Comparison of ENCODE assay signal across 29 cellular contexts in the genomic region with DNA sequence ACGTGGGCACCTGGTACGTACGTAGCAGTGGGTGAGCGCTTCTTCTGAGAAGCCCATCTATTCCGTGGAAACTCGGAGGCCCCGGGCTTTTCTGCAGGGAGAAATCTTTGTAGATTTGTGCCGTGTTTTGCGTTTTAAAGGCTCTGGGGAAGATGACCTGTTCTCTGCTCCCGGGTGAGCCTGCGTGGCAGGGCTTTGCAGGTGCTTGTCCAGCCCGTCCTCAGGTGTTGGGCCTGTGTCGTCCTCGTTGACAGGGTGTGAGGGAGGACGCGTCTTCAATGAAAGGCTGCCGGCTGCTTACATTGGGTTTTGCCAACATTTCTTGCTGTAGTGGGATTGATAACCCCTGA.
"Had no signal": no experiment of that assay in that cellular context is flagged by ENCODE, and none has a peak within 500 bp of the region (broad histone marks: within the 10 kb centered on the region; RNA-seq: fewer than 3 reads in every experiment).

No MANE protein-coding gene starts in this region.

- H3K27me3 Mint-ChIP-seq: activated CD4-positive, alpha-beta memory T cell treated with anti-CD3 and anti-CD28 coated beads, Interleukin-2, amount 10 ng/mL, durations not matched to agents 7 days and 5 days; activated CD4-positive, alpha-beta T cell treated with anti-CD3 and anti-CD28 coated beads, Interleukin-2, amount 10 ng/mL, durations not matched to agents 7 days and 5 days; activated naive CD4-positive, alpha-beta T cell treated with anti-CD3 and anti-CD28 coated beads, Interleukin-2, amount 50 U/mL, for 24 hours; activated naive CD8-positive, alpha-beta T cell treated with anti-CD3 and anti-CD28 coated beads for 36 hours; activated naive CD8-positive, alpha-beta T cell treated with anti-CD3 and anti-CD28 coated beads, Interleukin-2, amount 50 U/mL, for 24 hours; activated T-cell treated with anti-CD3 and anti-CD28 coated beads, Interleukin-2, amount 50 U/mL, for 24 hours; activated T-helper 17 cell treated with anti-CD3 and anti-CD28 coated beads, Interleukin-2, amount 50 U/mL, for 72 hours; brain had no signal

- H3K4me1 ChIP-seq: adrenal gland, ascending aorta, colonic mucosa had no signal

- H3K27me3 ChIP-seq: adrenal gland, ascending aorta, breast epithelium, cardiac muscle cell, colonic mucosa had no signal

- H3K36me3 ChIP-seq: breast epithelium, colonic mucosa had no signal

- H3K4me3 Mint-ChIP-seq: activated CD4-positive, alpha-beta memory T cell treated with anti-CD3 and anti-CD28 coated beads, Interleukin-2, amount 10 ng/mL, durations not matched to agents 7 days and 5 days; activated CD4-positive, alpha-beta T cell treated with anti-CD3 and anti-CD28 coated beads, Interleukin-2, amount 10 ng/mL, durations not matched to agents 7 days and 5 days; activated naive CD4-positive, alpha-beta T cell treated with anti-CD3 and anti-CD28 coated beads for 36 hours; activated naive CD4-positive, alpha-beta T cell treated with anti-CD3 and anti-CD28 coated beads, Interleukin-2, amount 50 U/mL, for 24 hours; activated naive CD8-positive, alpha-beta T cell treated with anti-CD3 and anti-CD28 coated beads for 36 hours; activated naive CD8-positive, alpha-beta T cell treated with anti-CD3 and anti-CD28 coated beads, Interleukin-2, amount 50 U/mL, for 24 hours; activated T-cell treated with anti-CD3 and anti-CD28 coated beads, Interleukin-2, amount 50 U/mL, for 24 hours; activated T-cell treated with anti-CD3 and anti-CD28 coated beads, Interleukin-2, amount 50 U/mL, for 72 hours; activated T-helper 17 cell treated with anti-CD3 and anti-CD28 coated beads, Interleukin-2, amount 50 U/mL, for 72 hours; brain; WTC11 had no signal

- ATAC-seq: activated naive CD8-positive, alpha-beta T cell treated with anti-CD3 and anti-CD28 coated beads, Interleukin-2, amount 50 U/mL, for 24 hours; activated T-cell treated with anti-CD3 and anti-CD28 coated beads, Interleukin-2, amount 50 U/mL, for 72 hours; activated T-helper 17 cell treated with anti-CD3 and anti-CD28 coated beads, Interleukin-2, amount 50 U/mL, for 72 hours; esophagus mucosa; WTC11 had no signal

- H3K4me1 Mint-ChIP-seq: activated CD4-positive, alpha-beta memory T cell treated with anti-CD3 and anti-CD28 coated beads, Interleukin-2, amount 10 ng/mL, durations not matched to agents 7 days and 5 days; activated CD4-positive, alpha-beta T cell treated with anti-CD3 and anti-CD28 coated beads, Interleukin-2, amount 10 ng/mL, durations not matched to agents 7 days and 5 days; activated naive CD4-positive, alpha-beta T cell treated with anti-CD3 and anti-CD28 coated beads, Interleukin-2, amount 50 U/mL, for 24 hours; activated naive CD8-positive, alpha-beta T cell treated with anti-CD3 and anti-CD28 coated beads, Interleukin-2, amount 50 U/mL, for 24 hours; activated T-helper 17 cell treated with anti-CD3 and anti-CD28 coated beads, Interleukin-2, amount 50 U/mL, for 72 hours; brain; WTC11 had no signal

- H3K27ac ChIP-seq: adrenal gland, ascending aorta, breast epithelium, cardiac muscle cell, colonic mucosa, VCaP had no signal

- H3K4me3 ChIP-seq: adrenal gland, ascending aorta, breast epithelium, cardiac muscle cell, colonic mucosa had no signal

- H3K27ac Mint-ChIP-seq: activated CD4-positive, alpha-beta memory T cell treated with anti-CD3 and anti-CD28 coated beads, Interleukin-2, amount 10 ng/mL, durations not matched to agents 7 days and 5 days; activated CD4-positive, alpha-beta T cell treated with anti-CD3 and anti-CD28 coated beads, Interleukin-2, amount 10 ng/mL, durations not matched to agents 7 days and 5 days; activated naive CD4-positive, alpha-beta T cell treated with anti-CD3 and anti-CD28 coated beads for 36 hours; activated naive CD4-positive, alpha-beta T cell treated with anti-CD3 and anti-CD28 coated beads, Interleukin-2, amount 50 U/mL, for 24 hours; activated naive CD8-positive, alpha-beta T cell treated with anti-CD3 and anti-CD28 coated beads for 36 hours; activated naive CD8-positive, alpha-beta T cell treated with anti-CD3 and anti-CD28 coated beads, Interleukin-2, amount 50 U/mL, for 24 hours; activated T-cell treated with anti-CD3 and anti-CD28 coated beads, Interleukin-2, amount 50 U/mL, for 24 hours; activated T-cell treated with anti-CD3 and anti-CD28 coated beads, Interleukin-2, amount 50 U/mL, for 72 hours; activated T-helper 17 cell treated with anti-CD3 and anti-CD28 coated beads, Interleukin-2, amount 50 U/mL, for 72 hours had no signal

- H3K9me3 ChIP-seq: adrenal gland, ascending aorta, breast epithelium, colonic mucosa had no signal

- DNase-seq: activated CD4-positive, alpha-beta memory T cell treated with anti-CD3 and anti-CD28 coated beads, Interleukin-2, amount 10 ng/mL, durations not matched to agents 7 days and 5 days; activated CD4-positive, alpha-beta T cell treated with anti-CD3 and anti-CD28 coated beads for 1 hour; activated CD4-positive, alpha-beta T cell treated with anti-CD3 and anti-CD28 coated beads for 4 hours; activated CD4-positive, alpha-beta T cell treated with anti-CD3 and anti-CD28 coated beads, Interleukin-2, amount 10 ng/mL, durations not matched to agents 7 days and 5 days; activated CD4-positive, alpha-beta T cell treated with anti-CD3 and anti-CD28 coated beads, Interleukin-2, amount 50 U/mL, for 4 hours; activated CD8-positive, alpha-beta memory T cell treated with anti-CD3 and anti-CD28 coated beads, Interleukin-2, amount 50 U/mL, for 48 hours; activated effector memory CD4-positive, alpha-beta T cell treated with Interleukin-2 at 50 U/mL for 16 hours; activated gamma-delta T cell treated with Interleukin-2 at 50 U/mL for 16 hours; activated naive CD4-positive, alpha-beta T cell treated with anti-CD3 and anti-CD28 coated beads for 36 hours; activated naive CD8-positive, alpha-beta T cell treated with anti-CD3 and anti-CD28 coated beads for 36 hours; activated naive CD8-positive, alpha-beta T cell treated with anti-CD3 and anti-CD28 coated beads, Interleukin-2, amount 50 U/mL, for 24 hours; activated T-cell treated with anti-CD3 and anti-CD28 coated beads for 4 hours; activated T-cell treated with anti-CD3 and anti-CD28 coated beads, Interleukin-2, amount 50 U/mL, for 24 hours; activated T-cell treated with anti-CD3 and anti-CD28 coated beads, Interleukin-2, amount 50 U/mL, for 72 hours; adrenal gland; amygdala; colonic mucosa; effector CD8-positive, alpha-beta T cell; foreskin fibroblast; T-helper 2 cell had no signal

- H3K9me3 Mint-ChIP-seq: activated CD4-positive, alpha-beta memory T cell treated with anti-CD3 and anti-CD28 coated beads, Interleukin-2, amount 10 ng/mL, durations not matched to agents 7 days and 5 days; activated CD4-positive, alpha-beta T cell treated with anti-CD3 and anti-CD28 coated beads, Interleukin-2, amount 10 ng/mL, durations not matched to agents 7 days and 5 days; activated naive CD4-positive, alpha-beta T cell treated with anti-CD3 and anti-CD28 coated beads for 36 hours; activated naive CD4-positive, alpha-beta T cell treated with anti-CD3 and anti-CD28 coated beads, Interleukin-2, amount 50 U/mL, for 24 hours; activated naive CD8-positive, alpha-beta T cell treated with anti-CD3 and anti-CD28 coated beads for 36 hours; activated naive CD8-positive, alpha-beta T cell treated with anti-CD3 and anti-CD28 coated beads, Interleukin-2, amount 50 U/mL, for 24 hours; activated T-cell treated with anti-CD3 and anti-CD28 coated beads, Interleukin-2, amount 50 U/mL, for 24 hours; activated T-cell treated with anti-CD3 and anti-CD28 coated beads, Interleukin-2, amount 50 U/mL, for 72 hours; activated T-helper 17 cell treated with anti-CD3 and anti-CD28 coated beads, Interleukin-2, amount 50 U/mL, for 72 hours; brain; WTC11 had no signal
